ENCODE assay signal across 9 cellular contexts in the genomic region with DNA sequence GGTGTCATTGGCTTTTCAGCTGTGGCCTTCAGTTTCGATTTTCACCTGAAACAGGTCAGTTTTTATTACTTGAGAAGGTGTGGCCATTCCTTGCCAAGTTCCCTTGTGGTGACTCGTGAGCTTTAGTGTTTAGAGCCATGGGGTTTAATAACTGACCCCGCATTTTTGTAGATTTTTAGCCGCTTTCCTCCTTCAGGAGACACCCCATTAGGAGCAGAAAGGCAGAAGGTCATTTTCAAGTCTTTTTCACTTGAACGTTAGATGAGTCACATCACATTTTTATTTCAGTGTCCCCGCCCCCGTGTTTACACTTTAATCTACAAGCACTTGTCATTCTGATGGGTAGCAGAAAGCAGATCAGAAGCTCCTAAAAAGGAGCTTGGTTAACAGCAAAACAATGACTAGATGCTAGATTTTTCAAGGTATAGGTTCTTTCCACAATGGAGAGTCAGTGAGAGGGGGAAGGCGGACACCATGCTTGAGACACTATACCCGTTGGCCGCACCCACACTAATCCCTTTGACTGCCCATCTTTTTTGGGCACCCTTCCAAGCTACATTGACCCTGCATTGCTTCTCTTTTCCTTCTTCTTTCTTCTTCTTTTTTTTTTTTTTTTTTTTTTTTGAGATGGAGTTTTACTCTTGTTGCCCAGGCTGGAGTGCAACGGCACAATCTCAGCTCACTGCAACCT.
DNase-seq lines count a peak whose midpoint lies in the region; ATAC-seq and TF ChIP-seq lines count a peak whose summit lies in the region.
"Had no signal": no experiment of that assay in that cellular context is flagged by ENCODE, and none has a peak within 500 bp of the region (broad histone marks: within the 10 kb centered on the region; RNA-seq: fewer than 3 reads in every experiment).

No MANE protein-coding gene starts in this region.

- peaks cover 8% of the 10 kb centered on the region for H3K4me1 Mint-ChIP-seq in activated CD8-positive, alpha-beta T cell treated with anti-CD3 and anti-CD28 coated beads for 36 hours (ENCODE audit: low read depth)
- H3K4me1 Mint-ChIP-seq in activated CD8-positive, alpha-beta T cell treated with anti-CD3 and anti-CD28 coated beads, Interleukin-2, amount 10 ng/mL, durations not matched to agents 7 days and 5 days (ENCODE audit: low read depth) = peaks cover 8% of the 10 kb centered on the region
- H3K4me1 Mint-ChIP-seq in activated T-helper 17 cell treated with anti-CD3 and anti-CD28 coated beads, Interleukin-2, amount 50 U/mL, for 72 hours = peaks cover 19% of the 10 kb centered on the region

- H3K4me3 ChIP-seq in hepatocyte (no peak overlapping the region), urinary bladder (ENCODE audit: low read depth, low read length) (no peak overlapping the region)

- CTCF ChIA-PET in activated CD8-positive, alpha-beta T cell treated with anti-CD3 and anti-CD28 coated beads for 36 hours (lab: Charles Lee) = interaction anchor here (1.0 to 1.7 kb wide), 3 partner anchors 14 to 352 kb away, joined by 3 to 11 read pairs (median 3); no protein-coding TSS in a partner anchor
- CTCF ChIA-PET in activated CD8-positive, alpha-beta T cell treated with anti-CD3 and anti-CD28 coated beads, Interleukin-2, amount 10 ng/mL, durations not matched to agents 7 days and 5 days (lab: Charles Lee) = interaction anchor here (1.3 to 2.1 kb wide), 2 partner anchors 17 to 357 kb away, joined by 4 to 11 read pairs; no protein-coding TSS in a partner anchor

- H3K27ac Mint-ChIP-seq in activated CD8-positive, alpha-beta T cell treated with anti-CD3 and anti-CD28 coated beads for 36 hours = no peak overlapping the region
- no peak overlapping the region for H3K27ac Mint-ChIP-seq in activated CD8-positive, alpha-beta T cell treated with anti-CD3 and anti-CD28 coated beads, Interleukin-2, amount 10 ng/mL, durations not matched to agents 7 days and 5 days
- peak overlapping the region; percentile 68 for H3K27ac Mint-ChIP-seq in activated T-helper 17 cell treated with anti-CD3 and anti-CD28 coated beads, Interleukin-2, amount 50 U/mL, for 72 hours

- intact Hi-C loops in activated CD8-positive, alpha-beta T cell treated with anti-CD3 and anti-CD28 coated beads for 36 hours (cut with micrococcal nuclease) = no loop called here

- no peak for TF ChIP-seq CTCF in activated CD8-positive, alpha-beta T cell treated with anti-CD3 and anti-CD28 coated beads for 36 hours (IDR thresholded peaks at IDR 0.05)
- TF ChIP-seq CTCF in hepatocyte (IDR thresholded peaks at IDR 0.05; ENCODE audit: poor library complexity) = no peak

- H3K36me3 ChIP-seq in hepatocyte (replicated peaks; ENCODE audit: insufficient read depth, low read depth) = no peaks in the 10 kb centered on the region
- no peaks in the 10 kb centered on the region for H3K36me3 ChIP-seq in urinary bladder (ENCODE audit: insufficient read depth)

- H3K9me3 ChIP-seq in hepatocyte (ENCODE audit: low read depth) = no peaks in the 10 kb centered on the region

- H3K27ac ChIP-seq in hepatocyte = peak overlapping the region; percentile 93
- H3K27ac ChIP-seq in urinary bladder (ENCODE audit: low read depth) = peak overlapping the region; percentile 52
- H3K27ac ChIP-seq: C4-2B had no signal

- no peaks in the 10 kb centered on the region for H3K9me2 ChIP-seq in hepatocyte (replicated peaks; ENCODE audit: insufficient read depth)

- no peaks in the 10 kb centered on the region for H3K27me3 ChIP-seq in hepatocyte

- POLR2A ChIA-PET in activated CD8-positive, alpha-beta T cell treated with anti-CD3 and anti-CD28 coated beads for 36 hours (lab: Charles Lee) = interaction anchor here (0.6 kb wide), 1 partner anchor 272 kb away, joined by 3 read pairs; no protein-coding TSS in a partner anchor
- POLR2A ChIA-PET in activated CD8-positive, alpha-beta T cell treated with anti-CD3 and anti-CD28 coated beads, Interleukin-2, amount 10 ng/mL, durations not matched to agents 7 days and 5 days (lab: Charles Lee) = no interaction called here

- peaks cover 16% of the 10 kb centered on the region for H3K79me2 ChIP-seq in hepatocyte

- H2AFZ ChIP-seq in hepatocyte = no peak overlapping the region

- peak; percentile 39 for DNase-seq in activated CD8-positive, alpha-beta T cell treated with anti-CD3 and anti-CD28 coated beads for 36 hours
- DNase-seq in activated CD8-positive, alpha-beta T cell treated with anti-CD3 and anti-CD28 coated beads, Interleukin-2, amount 10 ng/mL, durations not matched to agents 7 days and 5 days = no peak
- DNase-seq in hepatocyte (ENCODE audit: low spot score) = peak; percentile 67

- no peak for ATAC-seq in activated CD8-positive, alpha-beta T cell treated with anti-CD3 and anti-CD28 coated beads for 36 hours
- ATAC-seq in activated CD8-positive, alpha-beta T cell treated with anti-CD3 and anti-CD28 coated beads, Interleukin-2, amount 10 ng/mL, durations not matched to agents 7 days and 5 days = no peak
- peak; percentile 79 for ATAC-seq in activated T-helper 17 cell treated with anti-CD3 and anti-CD28 coated beads, Interleukin-2, amount 50 U/mL, for 72 hours (replicated peaks)
- no peak for ATAC-seq in HG03097 (IDR thresholded peaks at IDR 0.05; ENCODE audit: low FRiP score, unreplicated experiment)
- no peak for ATAC-seq in HG02938 (IDR thresholded peaks at IDR 0.05; ENCODE audit: unreplicated experiment)
- no peak for ATAC-seq in HG02884 (IDR thresholded peaks at IDR 0.05; ENCODE audit: unreplicated experiment)

- no peaks in the 10 kb centered on the region for H3K27me3 Mint-ChIP-seq in activated CD8-positive, alpha-beta T cell treated with anti-CD3 and anti-CD28 coated beads for 36 hours
- H3K27me3 Mint-ChIP-seq in activated CD8-positive, alpha-beta T cell treated with anti-CD3 and anti-CD28 coated beads, Interleukin-2, amount 10 ng/mL, durations not matched to agents 7 days and 5 days (ENCODE audit: low read depth) = no peaks in the 10 kb centered on the region
- H3K27me3 Mint-ChIP-seq in activated T-helper 17 cell treated with anti-CD3 and anti-CD28 coated beads, Interleukin-2, amount 50 U/mL, for 72 hours = no peaks in the 10 kb centered on the region

- H3K36me3 Mint-ChIP-seq in activated CD8-positive, alpha-beta T cell treated with anti-CD3 and anti-CD28 coated beads for 36 hours (ENCODE audit: low read depth) = peaks cover 13% of the 10 kb centered on the region
- peaks cover 4% of the 10 kb centered on the region for H3K36me3 Mint-ChIP-seq in activated CD8-positive, alpha-beta T cell treated with anti-CD3 and anti-CD28 coated beads, Interleukin-2, amount 10 ng/mL, durations not matched to agents 7 days and 5 days (ENCODE audit: low read depth)
- peaks cover 64% of the 10 kb centered on the region for H3K36me3 Mint-ChIP-seq in activated T-helper 17 cell treated with anti-CD3 and anti-CD28 coated beads, Interleukin-2, amount 50 U/mL, for 72 hours (ENCODE audit: low read depth)

- H3K4me1 ChIP-seq in hepatocyte (ENCODE audit: insufficient read depth) (peaks cover 20% of the 10 kb centered on the region), urinary bladder (ENCODE audit: insufficient read depth) (peaks cover 10% of the 10 kb centered on the region)

- no peak overlapping the region for H3K4me3 Mint-ChIP-seq in activated CD8-positive, alpha-beta T cell treated with anti-CD3 and anti-CD28 coated beads for 36 hours
- H3K4me3 Mint-ChIP-seq in activated CD8-positive, alpha-beta T cell treated with anti-CD3 and anti-CD28 coated beads, Interleukin-2, amount 10 ng/mL, durations not matched to agents 7 days and 5 days = no peak overlapping the region
- H3K4me3 Mint-ChIP-seq in activated T-helper 17 cell treated with anti-CD3 and anti-CD28 coated beads, Interleukin-2, amount 50 U/mL, for 72 hours = no peak overlapping the region

- H4K20me1 ChIP-seq in hepatocyte (ENCODE audit: insufficient read depth, poor library complexity, severe bottlenecking) = peaks cover 3% of the 10 kb centered on the region

- 63% methylated on average over 11 of the region's 11 CpGs for WGBS in hepatocyte (ENCODE audit: low lambda C conversion rate, missing lambda C conversion rate)
- WGBS in urinary bladder = 61% methylated on average over 11 of the region's 11 CpGs

- peak overlapping the region; percentile 47 for H3K4me2 ChIP-seq in hepatocyte

- H3K9me3 Mint-ChIP-seq in activated CD8-positive, alpha-beta T cell treated with anti-CD3 and anti-CD28 coated beads for 36 hours = no peaks in the 10 kb centered on the region
- H3K9me3 Mint-ChIP-seq in activated CD8-positive, alpha-beta T cell treated with anti-CD3 and anti-CD28 coated beads, Interleukin-2, amount 10 ng/mL, durations not matched to agents 7 days and 5 days (ENCODE audit: insufficient read depth) = no peaks in the 10 kb centered on the region
- no peaks in the 10 kb centered on the region for H3K9me3 Mint-ChIP-seq in activated T-helper 17 cell treated with anti-CD3 and anti-CD28 coated beads, Interleukin-2, amount 50 U/mL, for 72 hours
